8 cellular contexts compared by ENCODE assay signal in the genomic region with DNA sequence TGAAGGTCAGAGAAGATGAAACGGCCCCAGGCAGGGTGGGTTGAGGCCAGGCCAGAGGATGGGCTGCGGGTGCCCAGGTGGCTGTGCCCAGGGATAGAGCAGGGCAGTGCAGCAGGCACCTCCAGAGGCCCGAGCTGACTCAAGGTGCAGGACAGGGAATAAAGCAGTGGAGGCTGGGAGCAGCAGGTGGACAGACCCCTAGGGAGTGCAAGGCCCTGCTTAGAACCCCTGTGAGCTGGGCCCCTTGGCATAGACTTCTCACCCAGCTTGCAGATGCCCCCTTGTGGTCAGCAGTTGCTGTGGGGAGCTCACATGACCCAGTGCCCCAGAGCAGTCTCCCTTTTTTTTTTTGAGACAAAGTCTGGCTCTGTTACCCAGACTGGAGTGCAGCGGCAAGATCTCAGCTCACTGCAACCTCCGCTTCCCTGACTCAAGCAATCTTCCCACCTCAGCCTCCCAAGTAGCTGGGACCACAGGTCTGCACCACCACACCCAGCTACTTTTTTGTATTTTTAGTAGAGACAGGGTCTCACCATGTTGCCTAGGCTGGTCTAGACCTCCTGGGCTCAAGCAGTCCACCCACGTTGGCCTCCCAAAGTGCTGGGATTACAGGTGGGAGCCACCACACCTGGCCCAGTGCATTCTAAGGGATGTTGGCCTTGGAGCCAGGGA.
DNase-seq lines count a peak whose midpoint lies in the region; ATAC-seq, FAIRE-seq and TF ChIP-seq lines count a peak whose summit lies in the region.

No MANE protein-coding gene starts in this region.

- H3K27ac ChIP-seq in GM23338 (ENCODE audit: low read depth) = no peak overlapping the region

- H3K4me1 ChIP-seq in GM23338 (ENCODE audit: insufficient read depth) = peaks cover 4% of the 10 kb centered on the region; the same call in 1 of the 2 replicates

- no peaks in the 10 kb centered on the region for H3K36me3 ChIP-seq in GM23338 (ENCODE audit: insufficient read depth)

- no peaks in the 10 kb centered on the region for H3K9me2 ChIP-seq in GM23338 (ENCODE audit: insufficient read depth)

- no peaks in the 10 kb centered on the region for H3K79me2 ChIP-seq in GM23338 (replicated peaks; ENCODE audit: insufficient read depth)

- H3K4me3 Mint-ChIP-seq in GM23338 = no peak overlapping the region

- DNase-seq in AG10803 (ENCODE audit: low read depth) (peak; percentile 54), GM23338 (ENCODE audit: low spot score) (peak; percentile 81), NOMO-1 treated with dmso at 0.1 percent for 144 hours (lab: John Stamatoyannopoulos, UW; ENCODE audit: unreplicated experiment) (peak; percentile 29), activated T-cell treated with anti-CD3 and anti-CD28 coated beads for 4 hours (peak; percentile 48), fibroblast of mammary gland (ENCODE audit: low read depth) (peak; percentile 54), omental fat pad (ENCODE audit: low spot score) (no peak), urothelium cell line (ENCODE audit: low spot score) (peak; percentile 60)

- peaks cover 12% of the 10 kb centered on the region for H3K4me1 Mint-ChIP-seq in GM23338

- no peak for FAIRE-seq in urothelium cell line (lab: Jason Lieb, UNC)

- ATAC-seq in GM23338 = peak; percentile 55
- ATAC-seq in omental fat pad (ENCODE audit: low FRiP score) = peak; percentile 25
- ATAC-seq in HG02759 (IDR thresholded peaks at IDR 0.05; ENCODE audit: unreplicated experiment) = no peak

- H3K27me3 Mint-ChIP-seq in GM23338 (ENCODE audit: insufficient read depth, low read depth, poor library complexity) = peaks cover 8% of the 10 kb centered on the region

- no peaks in the 10 kb centered on the region for H3K9me3 Mint-ChIP-seq in GM23338

- TF ChIP-seq CTCF in AG10803 (conservative IDR thresholded peaks at IDR 0.05; ENCODE audit: low read length) (peak; percentile 65), GM23338 (conservative IDR thresholded peaks at IDR 0.05; ENCODE audit: low read depth in 2 of 2) (peak; percentile 71 to 80), fibroblast of mammary gland (conservative IDR thresholded peaks at IDR 0.05; ENCODE audit: control insufficient read depth, insufficient read depth, low read depth, low read length) (peak; percentile 56), omental fat pad (IDR thresholded peaks at IDR 0.05) (no peak)

- no peaks in the 10 kb centered on the region for H4K20me1 ChIP-seq in GM23338 (replicated peaks; ENCODE audit: insufficient read depth)

- no peak overlapping the region for H3K4me3 ChIP-seq in AG10803 (ENCODE audit: low read length)
- no peak overlapping the region for H3K4me3 ChIP-seq in GM23338
- no peak overlapping the region for H3K4me3 ChIP-seq in fibroblast of mammary gland (ENCODE audit: control insufficient read depth, low read depth, low read length)

- H3K36me3 Mint-ChIP-seq in GM23338 (ENCODE audit: low read depth) = no peaks in the 10 kb centered on the region; the same call in 2 of the 3 replicates

- no peak overlapping the region for H2AFZ ChIP-seq in GM23338

- H3F3A ChIP-seq in GM23338 (replicated peaks; ENCODE audit: low read depth) = 0 out of 2 replicates have a peak, but pooled peaks cover 3% of the 10 kb centered on the region

- H3K27ac Mint-ChIP-seq in GM23338 = no peak overlapping the region

- H3K4me2 ChIP-seq in GM23338 = no peak overlapping the region

- H3K27me3 ChIP-seq in GM23338 (ENCODE audit: insufficient read depth) = no peaks in the 10 kb centered on the region

TF ChIP-seq in GM23338, 12 proteins besides CTCF, POLR2A, EP300 and RAD21 (continues in another document):
- TF ChIP-seq EZH2phosphoT487 (IDR thresholded peaks at IDR 0.05; ENCODE audit: unreplicated experiment) = no peak
- TF ChIP-seq NANOG (IDR thresholded peaks at IDR 0.05; ENCODE audit: borderline replicate concordance) = no peak
- TF ChIP-seq CREB1 (CRISPR knock-in tag; IDR thresholded peaks at IDR 0.05; ENCODE audit: low read depth) = no peak
- no peak for TF ChIP-seq POLR2AphosphoS5 (IDR thresholded peaks at IDR 0.05; ENCODE audit: low read depth)
- no peak for TF ChIP-seq EZH2 (IDR thresholded peaks at IDR 0.05; ENCODE audit: low read depth, unreplicated experiment)
- TF ChIP-seq, protein P1, sequence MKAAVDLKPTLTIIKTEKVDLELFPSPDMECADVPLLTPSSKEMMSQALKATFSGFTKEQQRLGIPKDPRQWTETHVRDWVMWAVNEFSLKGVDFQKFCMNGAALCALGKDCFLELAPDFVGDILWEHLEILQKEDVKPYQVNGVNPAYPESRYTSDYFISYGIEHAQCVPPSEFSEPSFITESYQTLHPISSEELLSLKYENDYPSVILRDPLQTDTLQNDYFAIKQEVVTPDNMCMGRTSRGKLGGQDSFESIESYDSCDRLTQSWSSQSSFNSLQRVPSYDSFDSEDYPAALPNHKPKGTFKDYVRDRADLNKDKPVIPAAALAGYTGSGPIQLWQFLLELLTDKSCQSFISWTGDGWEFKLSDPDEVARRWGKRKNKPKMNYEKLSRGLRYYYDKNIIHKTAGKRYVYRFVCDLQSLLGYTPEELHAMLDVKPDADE (IDR thresholded peaks at IDR 0.05) = no peak
- TF ChIP-seq JUNB (IDR thresholded peaks at IDR 0.05; ENCODE audit: unreplicated experiment) = no peak
- no peak for TF ChIP-seq ZNF114 (CRISPR knock-in tag; IDR thresholded peaks at IDR 0.05)
- no peak for TF ChIP-seq ZNF331 (CRISPR knock-in tag; IDR thresholded peaks at IDR 0.05; ENCODE audit: low read depth)
- TF ChIP-seq, protein P2, sequence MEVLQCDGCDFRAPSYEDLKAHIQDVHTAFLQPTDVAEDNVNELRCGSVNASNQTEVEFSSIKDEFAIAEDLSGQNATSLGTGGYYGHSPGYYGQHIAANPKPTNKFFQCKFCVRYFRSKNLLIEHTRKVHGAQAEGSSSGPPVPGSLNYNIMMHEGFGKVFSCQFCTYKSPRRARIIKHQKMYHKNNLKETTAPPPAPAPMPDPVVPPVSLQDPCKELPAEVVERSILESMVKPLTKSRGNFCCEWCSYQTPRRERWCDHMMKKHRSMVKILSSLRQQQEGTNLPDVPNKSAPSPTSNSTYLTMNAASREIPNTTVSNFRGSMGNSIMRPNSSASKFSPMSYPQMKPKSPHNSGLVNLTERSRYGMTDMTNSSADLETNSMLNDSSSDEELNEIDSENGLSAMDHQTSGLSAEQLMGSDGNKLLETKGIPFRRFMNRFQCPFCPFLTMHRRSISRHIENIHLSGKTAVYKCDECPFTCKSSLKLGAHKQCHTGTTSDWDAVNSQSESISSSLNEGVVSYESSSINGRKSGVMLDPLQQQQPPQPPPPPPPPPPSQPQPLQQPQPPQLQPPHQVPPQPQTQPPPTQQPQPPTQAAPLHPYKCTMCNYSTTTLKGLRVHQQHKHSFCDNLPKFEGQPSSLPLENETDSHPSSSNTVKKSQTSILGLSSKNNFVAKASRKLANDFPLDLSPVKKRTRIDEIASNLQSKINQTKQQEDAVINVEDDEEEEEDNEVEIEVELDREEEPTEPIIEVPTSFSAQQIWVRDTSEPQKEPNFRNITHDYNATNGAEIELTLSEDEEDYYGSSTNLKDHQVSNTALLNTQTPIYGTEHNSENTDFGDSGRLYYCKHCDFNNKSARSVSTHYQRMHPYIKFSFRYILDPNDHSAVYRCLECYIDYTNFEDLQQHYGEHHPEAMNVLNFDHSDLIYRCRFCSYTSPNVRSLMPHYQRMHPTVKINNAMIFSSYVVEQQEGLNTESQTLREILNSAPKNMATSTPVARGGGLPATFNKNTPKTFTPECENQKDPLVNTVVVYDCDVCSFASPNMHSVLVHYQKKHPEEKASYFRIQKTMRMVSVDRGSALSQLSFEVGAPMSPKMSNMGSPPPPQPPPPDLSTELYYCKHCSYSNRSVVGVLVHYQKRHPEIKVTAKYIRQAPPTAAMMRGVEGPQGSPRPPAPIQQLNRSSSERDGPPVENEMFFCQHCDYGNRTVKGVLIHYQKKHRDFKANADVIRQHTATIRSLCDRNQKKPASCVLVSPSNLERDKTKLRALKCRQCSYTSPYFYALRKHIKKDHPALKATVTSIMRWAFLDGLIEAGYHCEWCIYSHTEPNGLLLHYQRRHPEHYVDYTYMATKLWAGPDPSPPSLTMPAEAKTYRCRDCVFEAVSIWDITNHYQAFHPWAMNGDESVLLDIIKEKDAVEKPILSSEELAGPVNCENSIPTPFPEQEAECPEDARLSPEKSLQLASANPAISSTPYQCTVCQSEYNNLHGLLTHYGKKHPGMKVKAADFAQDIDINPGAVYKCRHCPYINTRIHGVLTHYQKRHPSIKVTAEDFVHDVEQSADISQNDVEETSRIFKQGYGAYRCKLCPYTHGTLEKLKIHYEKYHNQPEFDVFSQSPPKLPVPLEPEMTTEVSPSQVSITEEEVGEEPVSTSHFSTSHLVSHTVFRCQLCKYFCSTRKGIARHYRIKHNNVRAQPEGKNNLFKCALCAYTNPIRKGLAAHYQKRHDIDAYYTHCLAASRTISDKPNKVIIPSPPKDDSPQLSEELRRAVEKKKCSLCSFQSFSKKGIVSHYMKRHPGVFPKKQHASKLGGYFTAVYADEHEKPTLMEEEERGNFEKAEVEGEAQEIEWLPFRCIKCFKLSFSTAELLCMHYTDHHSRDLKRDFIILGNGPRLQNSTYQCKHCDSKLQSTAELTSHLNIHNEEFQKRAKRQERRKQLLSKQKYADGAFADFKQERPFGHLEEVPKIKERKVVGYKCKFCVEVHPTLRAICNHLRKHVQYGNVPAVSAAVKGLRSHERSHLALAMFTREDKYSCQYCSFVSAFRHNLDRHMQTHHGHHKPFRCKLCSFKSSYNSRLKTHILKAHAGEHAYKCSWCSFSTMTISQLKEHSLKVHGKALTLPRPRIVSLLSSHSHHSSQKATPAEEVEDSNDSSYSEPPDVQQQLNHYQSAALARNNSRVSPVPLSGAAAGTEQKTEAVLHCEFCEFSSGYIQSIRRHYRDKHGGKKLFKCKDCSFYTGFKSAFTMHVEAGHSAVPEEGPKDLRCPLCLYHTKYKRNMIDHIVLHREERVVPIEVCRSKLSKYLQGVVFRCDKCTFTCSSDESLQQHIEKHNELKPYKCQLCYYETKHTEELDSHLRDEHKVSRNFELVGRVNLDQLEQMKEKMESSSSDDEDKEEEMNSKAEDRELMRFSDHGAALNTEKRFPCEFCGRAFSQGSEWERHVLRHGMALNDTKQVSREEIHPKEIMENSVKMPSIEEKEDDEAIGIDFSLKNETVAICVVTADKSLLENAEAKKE (CRISPR knock-in tag; IDR thresholded peaks at IDR 0.05) = no peak

Comparison
In these comparisons a context has a peak if more than half of its experiments do, and no peak if none do; other contexts are left out.
1. CTCF ChIP-seq: peak in AG10803 (single experiment), GM23338 (2 of 2) and fibroblast of mammary gland (single experiment); none in omental fat pad (0 of 3).